In the genomic region with DNA sequence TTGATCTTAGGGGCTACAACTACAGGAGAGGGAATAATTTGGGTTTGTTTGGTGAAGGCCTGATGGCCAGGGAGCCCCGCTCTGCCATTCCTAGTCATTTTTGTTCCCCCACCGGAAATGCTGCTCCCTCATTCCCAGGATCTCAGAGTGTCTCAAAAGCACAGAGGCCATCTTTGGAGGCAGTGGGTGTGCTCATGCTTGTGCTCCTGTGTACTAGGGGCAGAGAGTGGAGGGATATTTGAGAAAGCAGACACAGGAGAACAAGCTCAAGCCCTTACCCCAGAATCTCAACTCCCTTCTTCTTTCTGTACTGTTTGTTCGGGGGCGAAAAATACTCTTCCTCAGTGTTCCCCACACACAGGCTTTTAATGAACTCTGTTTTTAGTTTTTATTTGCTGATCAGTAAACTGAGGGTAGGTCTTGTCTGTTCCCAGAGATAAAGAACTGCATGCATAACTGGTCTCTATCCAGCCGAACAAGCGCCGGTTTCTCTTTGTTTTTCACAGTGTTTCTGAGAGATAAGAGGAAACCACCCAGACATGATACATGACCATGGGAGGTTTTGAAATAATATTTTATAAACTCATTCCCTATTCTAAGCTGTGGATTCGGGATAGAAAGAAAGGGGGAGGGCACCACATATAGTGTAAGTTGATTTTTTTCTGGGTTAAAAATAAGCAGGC, we compare ENCODE assay signal across 25 cellular contexts. TPM values are rescaled to one million over a fixed set of nuclear protein-coding genes. Genes with fewer than 3 reads are reported as not detected.
DNase-seq lines count a peak whose midpoint lies in the region; ATAC-seq, FAIRE-seq and TF ChIP-seq lines count a peak whose summit lies in the region.
"Had no signal": no experiment of that assay in that cellular context is flagged by ENCODE, and none has a peak within 500 bp of the region (broad histone marks: within the 10 kb centered on the region; RNA-seq: fewer than 3 reads in every experiment).

No MANE protein-coding gene starts in this region.

- no peak overlapping the region for H3K14ac ChIP-seq in neuronal stem cell (ENCODE audit: low read length)

- ATAC-seq in stimulated activated memory B cell treated with anti-CD40 and anti-IgM and Interleukin-4, amounts not matched to agents 10 μg/mL and 1 μg/mL and 100 μg/mL, for 72 hours: no peak
- ATAC-seq: Panc1 had no signal

- H3K27ac Mint-ChIP-seq in stimulated activated memory B cell treated with anti-CD40 and anti-IgM and Interleukin-4, amounts not matched to agents 10 μg/mL and 1 μg/mL and 100 μg/mL, for 72 hours: no peak overlapping the region
- H3K27ac Mint-ChIP-seq: CD14-positive monocyte had no signal

- H3K9ac ChIP-seq in endothelial cell of umbilical vein (replicated peaks; ENCODE audit: extremely low read depth, insufficient read depth, low read length) (no peak overlapping the region), neuronal stem cell (ENCODE audit: low read depth, low read length, poor library complexity) (no peak overlapping the region)
- H3K9ac ChIP-seq: KMS-11 had no signal

- CTCF ChIA-PET in endothelial cell of umbilical vein (lab: Charles Lee): no interaction called here

- no peaks in the 10 kb centered on the region for H3K9me1 ChIP-seq in endothelial cell of umbilical vein (replicated peaks; ENCODE audit: control insufficient read depth, extremely low read depth, insufficient read depth, low read length)

- peak; percentile 21 for FAIRE-seq in endothelial cell of umbilical vein (lab: Jason Lieb, UNC)
- FAIRE-seq: HTR-8/SVneo had no signal

- H3K18ac ChIP-seq in neuronal stem cell (ENCODE audit: low read length): peak overlapping the region; percentile 57

- intact Hi-C loops in endothelial cell of umbilical vein (cut with micrococcal nuclease) (no loop called here), spleen (cut with DNase I; ENCODE audit: low total_unique reads) (no loop called here)

- H4K91ac ChIP-seq in neuronal stem cell (ENCODE audit: low read depth, low read length, poor library complexity): no peak overlapping the region

- H3K79me1 ChIP-seq in neuronal stem cell (ENCODE audit: low read depth, low read length): no peaks in the 10 kb centered on the region

- no peak overlapping the region for H3K23ac ChIP-seq in neuronal stem cell (ENCODE audit: low read depth, low read length, poor library complexity)

- H3K27me3 ChIP-seq in endothelial cell of umbilical vein (ENCODE audit: control insufficient read depth in 2 of 2, insufficient read depth in 2 of 2, low read length in 2 of 2): no peaks in the 10 kb centered on the region
- H3K27me3 ChIP-seq in neuronal stem cell (ENCODE audit: control insufficient read depth in 3 of 3, insufficient read depth in 3 of 3, low read depth in 1 of 3, low read length in 3 of 3): no peaks in the 10 kb centered on the region
- H3K27me3 ChIP-seq in spleen (replicated peaks in 1 of 7): peaks cover 0 to 3% (median 0%) of the 10 kb centered on the region in 7 donors
- H3K27me3 ChIP-seq: BE2C had no signal

- H2BK120ac ChIP-seq in neuronal stem cell (ENCODE audit: low read depth, low read length): no peak overlapping the region

- H2BK5ac ChIP-seq in neuronal stem cell (ENCODE audit: low read length): no peak overlapping the region

- H2BK12ac ChIP-seq in neuronal stem cell (ENCODE audit: low read length): no peak overlapping the region

- no peak overlapping the region for H2AFZ ChIP-seq in endothelial cell of umbilical vein (ENCODE audit: low read depth, low read length)
- H2AFZ ChIP-seq in neuronal stem cell (ENCODE audit: low read length): no peak overlapping the region

- no peaks in the 10 kb centered on the region for H3K36me3 ChIP-seq in endothelial cell of umbilical vein (ENCODE audit: control insufficient read depth in 2 of 2, extremely low read depth in 1 of 2, insufficient read depth in 2 of 2, low read length in 2 of 2)
- H3K36me3 ChIP-seq in neuronal stem cell (replicated peaks in 1 of 2; ENCODE audit: control insufficient read depth in 2 of 2, insufficient read depth in 2 of 2, low read length in 2 of 2): no peaks in the 10 kb centered on the region
- H3K36me3 ChIP-seq in spleen: no peaks in the 10 kb centered on the region
- H3K36me3 ChIP-seq: BE2C had no signal

- POLR2A ChIA-PET in endothelial cell of umbilical vein (lab: Charles Lee): no interaction called here

- H3K27me3 Mint-ChIP-seq in stimulated activated memory B cell treated with anti-CD40 and anti-IgM and Interleukin-4, amounts not matched to agents 10 μg/mL and 1 μg/mL and 100 μg/mL, for 72 hours: no peaks in the 10 kb centered on the region

- H3K4ac ChIP-seq in neuronal stem cell (ENCODE audit: low read length): no peak overlapping the region

- H3K4me1 Mint-ChIP-seq in stimulated activated memory B cell treated with anti-CD40 and anti-IgM and Interleukin-4, amounts not matched to agents 10 μg/mL and 1 μg/mL and 100 μg/mL, for 72 hours: no peaks in the 10 kb centered on the region
- H3K4me1 Mint-ChIP-seq: CD14-positive monocyte had no signal

- DNase-seq in CMK (ENCODE audit: low read depth) (peak; percentile 79), OCI-M2 (lab: John Stamatoyannopoulos, UW; ENCODE audit: unreplicated experiment) (peak; percentile 56), endothelial cell of umbilical vein (ENCODE audit: low read depth, low spot score) (no peak), neuronal stem cell (ENCODE audit: low spot score) (no peak), spleen (no peak)
- DNase-seq in activated CD4-positive, CD25-positive, alpha-beta regulatory T cell (lab: John Stamatoyannopoulos, UW): no peak
- DNase-seq: 8988T; ACHN; BE2C; DMS153; H7; NCI-H1048; NCI-H1417; NCI-H1694; NCI-H2029 treated with DMSO at 0.1 percent for 48 hours; NCI-H446 treated with DMSO at 0.1 percent for 48 hours; NCI-H82; NK-92 treated with Interleukin-12 subunit alpha and Interleukin-12 subunit beta, amount 100 ng/mL, for 24 hours; SHP77 had no signal

- no peaks in the 10 kb centered on the region for H3K9me3 Mint-ChIP-seq in stimulated activated memory B cell treated with anti-CD40 and anti-IgM and Interleukin-4, amounts not matched to agents 10 μg/mL and 1 μg/mL and 100 μg/mL, for 72 hours

- no peak overlapping the region for H3K4me2 ChIP-seq in endothelial cell of umbilical vein (ENCODE audit: insufficient read depth, low read length)
- no peak overlapping the region for H3K4me2 ChIP-seq in neuronal stem cell (ENCODE audit: insufficient read depth, low read length, poor library complexity, severe bottlenecking)
- H3K4me2 ChIP-seq: KMS-11 had no signal

- dilution Hi-C loops in endothelial cell of umbilical vein (cut with MboI; ENCODE audit: extremely low pct_ligation_motif_present, low sequenced_read_pairs): no loop called here

- H2AK5ac ChIP-seq in neuronal stem cell (ENCODE audit: low read depth, low read length): no peak overlapping the region

- H3K4me3 ChIP-seq in endothelial cell of umbilical vein (replicated peaks in 1 of 3; ENCODE audit: insufficient read depth in 1 of 3, low read depth in 1 of 3, low read length in 3 of 3) (no peak overlapping the region), neuronal stem cell (ENCODE audit: low read length in 2 of 2) (no peak overlapping the region), spleen (no peak overlapping the region)

- H3K9me3 ChIP-seq in endothelial cell of umbilical vein (replicated peaks; ENCODE audit: control insufficient read depth, insufficient read depth, low read length): no peaks in the 10 kb centered on the region
- H3K9me3 ChIP-seq in neuronal stem cell (replicated peaks in 1 of 2; ENCODE audit: control insufficient read depth in 2 of 2, insufficient read depth in 1 of 2, low read depth in 1 of 2, low read length in 2 of 2): no peaks in the 10 kb centered on the region
- H3K9me3 ChIP-seq in spleen: peaks cover 0 to 4% (median 0%) of the 10 kb centered on the region in 8 donors
- H3K9me3 ChIP-seq: BE2C had no signal

- TF ChIP-seq POLR2A in endothelial cell of umbilical vein (IDR thresholded peaks at IDR 0.05; ENCODE audit: low read depth, low read length): no peak
- no peak for TF ChIP-seq POLR2A in spleen (IDR thresholded peaks at IDR 0.05)

- H3K4me1 ChIP-seq in endothelial cell of umbilical vein (ENCODE audit: control insufficient read depth, extremely low read depth, insufficient read depth, low read length) (no peaks in the 10 kb centered on the region), neuronal stem cell (ENCODE audit: control insufficient read depth in 2 of 2, insufficient read depth in 1 of 2, low read depth in 1 of 2, low read length in 2 of 2) (no peaks in the 10 kb centered on the region), spleen (no peaks in the 10 kb centered on the region)
- H3K4me1 ChIP-seq: BE2C had no signal

- H3K27ac ChIP-seq in endothelial cell of umbilical vein (ENCODE audit: insufficient read depth, low read depth, low read length): no peak overlapping the region
- no peak overlapping the region for H3K27ac ChIP-seq in neuronal stem cell (replicated peaks; ENCODE audit: low read length)
- H3K27ac ChIP-seq in spleen: no peak overlapping the region
- H3K27ac ChIP-seq: KMS-11, RWPE1 had no signal

- no peak overlapping the region for H3K4me3 Mint-ChIP-seq in stimulated activated memory B cell treated with anti-CD40 and anti-IgM and Interleukin-4, amounts not matched to agents 10 μg/mL and 1 μg/mL and 100 μg/mL, for 72 hours
- H3K4me3 Mint-ChIP-seq: CD14-positive monocyte had no signal

- H3K36me3 Mint-ChIP-seq in stimulated activated memory B cell treated with anti-CD40 and anti-IgM and Interleukin-4, amounts not matched to agents 10 μg/mL and 1 μg/mL and 100 μg/mL, for 72 hours: no peaks in the 10 kb centered on the region
- H3K36me3 Mint-ChIP-seq: CD14-positive monocyte had no signal

- BruUV-seq in endothelial cell of umbilical vein (replicated peaks; lab: Mats Ljungman, UMichigan): no TSS peak

- no CpG with 5 or more reads among the region's 8 CpGs for WGBS in neuronal stem cell (ENCODE audit: extremely low coverage in 2 of 2, insufficient read length in 2 of 2, insufficient replicate concordance in 1 of 2), 2 donors
- 79 to 95% (median 87%) methylated on average over 8 of the region's 8 CpGs for WGBS in spleen, 5 donors

- H4K20me1 ChIP-seq in endothelial cell of umbilical vein (replicated peaks; ENCODE audit: control insufficient read depth, extremely low read depth, insufficient read depth, low read length): no peaks in the 10 kb centered on the region

- H4K8ac ChIP-seq in neuronal stem cell (ENCODE audit: low read depth, low read length): no peak overlapping the region

- H3K79me2 ChIP-seq in endothelial cell of umbilical vein (ENCODE audit: control insufficient read depth, insufficient read depth, low read length): no peaks in the 10 kb centered on the region

- TF ChIP-seq CTCF in endothelial cell of umbilical vein (IDR thresholded peaks at IDR 0.05; ENCODE audit: extremely low read depth in 1 of 2, insufficient read depth in 1 of 2, low read depth in 1 of 2, low read length in 2 of 2): no peak
- TF ChIP-seq CTCF in spleen (IDR thresholded peaks at IDR 0.05 in 8 of 11, conservative IDR thresholded peaks at IDR 0.05 in 3 of 11): no peak

- H2BK15ac ChIP-seq in neuronal stem cell (ENCODE audit: low read length): no peak overlapping the region

RNA-seq across cellular contexts. Expression of a gene that starts 32.9 kb away (rescaled TPM):
- 0.07 TPM in 1 of 2 replicates, not detected in the other for total RNA-seq in endothelial cell of umbilical vein
- 0.03 TPM in 2 replicates for polyA plus RNA-seq in endothelial cell of umbilical vein
- not detected in 2 replicates for polyA plus RNA-seq in endothelial cell of umbilical vein (2011; cell fraction: cytosol; rRNA removed)
- 0.03 TPM in 2 replicates for polyA plus RNA-seq in endothelial cell of umbilical vein (2011; cell fraction: nucleus; rRNA removed)
- polyA plus RNA-seq in endothelial cell of umbilical vein (2012): 0.03 TPM in 1 of 2 replicates, not detected in the other
- polyA minus RNA-seq in endothelial cell of umbilical vein: 0.05 and 0.25 TPM in 2 replicates
- polyA minus RNA-seq in endothelial cell of umbilical vein (2011; cell fraction: cytosol; rRNA and poly(A)+ RNA removed): 14.3 TPM
- polyA minus RNA-seq in endothelial cell of umbilical vein (2011; cell fraction: nucleus; rRNA and poly(A)+ RNA removed): 0.14 TPM in 2 replicates
- polyA plus RNA-seq in neuronal stem cell (2013, experiment 1 of 2): 0.45 TPM
- 0.53 TPM for polyA plus RNA-seq in neuronal stem cell (2013, experiment 2 of 2)
- 1 to 10 TPM in 5 of 7 donors, under 1 TPM in 2; 0.58 to 6.5 (median 2.0) TPM for total RNA-seq in spleen
- under 1 TPM; 0.09 to 0.35 (median 0.09) TPM for polyA plus RNA-seq in spleen

Comparison
In these comparisons a context has a peak if more than half of its experiments do, and no peak if none do; other contexts are left out.
1. DNase-seq: peak in CMK (single experiment) and OCI-M2 (single experiment); none in endothelial cell of umbilical vein (single experiment), neuronal stem cell (single experiment), activated CD4-positive, CD25-positive, alpha-beta regulatory T cell (0 of 4) and spleen (single experiment).